ENCODE assay signal across 10 cellular contexts in genomic region chr20:38927902-38928578, GRCh38. TPM values are rescaled to one million over a fixed set of nuclear protein-coding genes. Genes with fewer than 3 reads are reported as not detected.
DNase-seq lines count a peak whose midpoint lies in the region; ATAC-seq and TF ChIP-seq lines count a peak whose summit lies in the region.
"Had no signal": no experiment of that assay in that cellular context is flagged by ENCODE, and none has a peak within 500 bp of the region (broad histone marks: within the 10 kb centered on the region; RNA-seq: fewer than 3 reads in every experiment).

No MANE protein-coding gene starts in this region.

- H3K27ac ChIP-seq in substantia nigra (ENCODE audit: low read depth, low read length, poor library complexity, severe bottlenecking) = no peak overlapping the region

- H3K4me3 Mint-ChIP-seq in endothelial cell (ENCODE audit: unreplicated experiment) = peak overlapping the region; percentile 81

- peaks cover 13% of the 10 kb centered on the region for H3K4me1 Mint-ChIP-seq in endothelial cell (ENCODE audit: unreplicated experiment)

- no peaks in the 10 kb centered on the region for H3K9me3 Mint-ChIP-seq in endothelial cell (ENCODE audit: unreplicated experiment)

- no peak overlapping the region for H3K27ac Mint-ChIP-seq in endothelial cell (ENCODE audit: unreplicated experiment)

- peaks cover 7% of the 10 kb centered on the region for H3K27me3 Mint-ChIP-seq in endothelial cell (ENCODE audit: unreplicated experiment)

- H3K4me3 ChIP-seq in skeletal muscle cell (ENCODE audit: low read depth, low read length) = peak overlapping the region; percentile 93

- peaks cover 4% of the 10 kb centered on the region for H3K36me3 Mint-ChIP-seq in endothelial cell (ENCODE audit: low read depth, unreplicated experiment)

- no peak for TF ChIP-seq CTCF in endothelial cell (IDR thresholded peaks at IDR 0.05; ENCODE audit: unreplicated experiment)

- DNase-seq in SIG-M5 treated with dmso at 0.1 percent for 504 hours (lab: John Stamatoyannopoulos, UW; ENCODE audit: unreplicated experiment) (peak; percentile 36), SIG-M5 (lab: John Stamatoyannopoulos, UW) (no peak), NOMO-1 treated with dmso at 0.1 percent for 144 hours (lab: John Stamatoyannopoulos, UW; ENCODE audit: unreplicated experiment) (peak; percentile 2), endothelial cell (ENCODE audit: low spot score) (no peak), skeletal muscle cell (ENCODE audit: low read depth) (no peak), substantia nigra (lab: John Stamatoyannopoulos, UW) (no peak)
- DNase-seq: aorta; stimulated activated CD4-positive, alpha-beta T cell treated with anti-CD3 and anti-CD28 coated beads, Interleukin-1b, Interleukin-23, amount 100 ng/mL, for 48 hours had no signal

- ATAC-seq in GM21528 (IDR thresholded peaks at IDR 0.05; ENCODE audit: low FRiP score, unreplicated experiment) = no peak
- ATAC-seq in GM21576 (IDR thresholded peaks at IDR 0.05; ENCODE audit: unreplicated experiment) = no peak

RNA-seq across cellular contexts. Expression of gene FAM83D, which starts 1.8 kb away (rescaled TPM):
- total RNA-seq in endothelial cell (ENCODE audit: unreplicated experiment) = 7.7 TPM

RNA-seq across cellular contexts. Expression of gene DHX35, which starts 34.1 kb away (rescaled TPM):
- 10.5 TPM for total RNA-seq in endothelial cell (ENCODE audit: unreplicated experiment)

Comparison
In these comparisons a context has a peak if more than half of its experiments do, and no peak if none do; other contexts are left out.
1. DNase-seq: peak in SIG-M5 treated with dmso at 0.1 percent for 504 hours (single experiment) and NOMO-1 treated with dmso at 0.1 percent for 144 hours (single experiment); none in SIG-M5 (single experiment), endothelial cell (single experiment), skeletal muscle cell (single experiment) and substantia nigra (0 of 49).